17 cellular contexts compared by ENCODE assay signal in the genomic region with DNA sequence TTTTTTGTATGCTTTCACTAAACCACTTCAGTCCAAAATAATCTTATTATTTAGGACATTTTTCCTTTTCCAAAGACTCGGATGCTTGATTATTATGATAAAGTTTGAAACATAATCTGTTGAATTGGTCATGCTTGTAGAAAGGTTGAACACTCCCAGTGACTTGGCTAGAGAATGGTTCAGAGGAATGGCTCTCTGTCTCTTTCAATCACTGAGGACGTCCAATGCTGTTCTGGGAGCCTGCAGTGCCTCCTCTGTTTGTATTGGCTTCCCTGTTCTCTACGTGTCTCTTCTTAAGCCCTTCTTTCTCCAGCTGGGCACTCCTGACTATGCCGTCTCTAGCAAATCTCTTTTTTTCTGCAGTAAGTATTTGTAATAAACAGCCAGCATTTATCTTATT.
A peak's percentile ranks its signal among the peaks of the same experiment; 100 is the strongest.
DNase-seq lines count a peak whose midpoint lies in the region; ATAC-seq and TF ChIP-seq lines count a peak whose summit lies in the region.
"Had no signal": no experiment of that assay in that cellular context is flagged by ENCODE, and none has a peak within 500 bp of the region (broad histone marks: within the 10 kb centered on the region; RNA-seq: fewer than 3 reads in every experiment).

No MANE protein-coding gene starts in this region.

- no peak overlapping the region for H2AK9ac ChIP-seq in IMR-90 (replicated peaks; ENCODE audit: low read depth, low read length, poor library complexity)

- no CpG with 5 or more reads among the region's 4 CpGs for WGBS in IMR-90 (ENCODE audit: extremely low coverage in 2 of 2, insufficient read length in 1 of 2), 2 experiments

- no peaks in the 10 kb centered on the region for H3K9me3 ChIP-seq in IMR-90 (ENCODE audit: control insufficient read depth, insufficient read depth, low read length)
- H3K9me3 ChIP-seq: BE2C, BLaER1, Caco-2 had no signal

- no peak overlapping the region for H3K9ac ChIP-seq in IMR-90 (ENCODE audit: low read depth, low read length)
- H3K9ac ChIP-seq: BLaER1 had no signal

- H3K9me3 Mint-ChIP-seq in CD14-positive monocyte = peaks cover 0 to 4% (median 0%) of the 10 kb centered on the region in 7 donors
- H3K9me3 Mint-ChIP-seq: CD4-positive, alpha-beta T cell; CD8-positive, alpha-beta T cell had no signal

- dilution Hi-C loops in IMR-90 (cut with HindIII; ENCODE audit: low sequenced_read_pairs, unreplicated experiment) = no loop called here

- no peak overlapping the region for H3K27ac ChIP-seq in IMR-90 (ENCODE audit: insufficient read depth, low read length)
- H3K27ac ChIP-seq: BLaER1 had no signal

- no peaks in the 10 kb centered on the region for H3K9me1 ChIP-seq in IMR-90 (ENCODE audit: insufficient read depth, low read length)

- no peak overlapping the region for H4K91ac ChIP-seq in IMR-90 (ENCODE audit: insufficient read depth, low read depth, low read length)

- no peak overlapping the region for H4K5ac ChIP-seq in IMR-90 (ENCODE audit: low read depth, low read length)

- no peak overlapping the region for H3K14ac ChIP-seq in IMR-90 (replicated peaks; ENCODE audit: low read depth, low read length)

- no peak overlapping the region for H3K4me2 ChIP-seq in IMR-90 (ENCODE audit: low read depth, low read length)
- H3K4me2 ChIP-seq: BLaER1 had no signal

- H3K36me3 ChIP-seq in IMR-90 (ENCODE audit: control insufficient read depth, insufficient read depth, low read length) = no peaks in the 10 kb centered on the region
- H3K36me3 ChIP-seq: BE2C, BLaER1 had no signal

- H4K8ac ChIP-seq in IMR-90 (ENCODE audit: low read depth in 2 of 2, low read length in 2 of 2) = no peak overlapping the region

- H3K27me3 Mint-ChIP-seq in CD14-positive monocyte (ENCODE audit: low read depth in 3 of 3) = peaks cover 0 to 5% (median 0%) of the 10 kb centered on the region in 3 donors

- H2BK5ac ChIP-seq in IMR-90 (ENCODE audit: low read depth, low read length, poor library complexity, severe bottlenecking) = no peak overlapping the region

- no peak for TF ChIP-seq POLR2A in IMR-90 (IDR thresholded peaks at IDR 0.05; ENCODE audit: low read depth, low read length)

- no TSS peak for BruUV-seq in IMR-90 (replicated peaks; lab: Mats Ljungman, UMichigan)

- DNase-seq in IMR-90 (no peak), dedifferentiated amniotic fluid mesenchymal stem cell (ENCODE audit: extremely low spot score) (peak; percentile 93), fibroblast of peridontal ligament (ENCODE audit: extremely low read depth) (peak; percentile 18), CD14-positive monocyte (ENCODE audit: low spot score) (no peak), NCI-H2171 treated with DMSO at 0.1 percent for 48 hours (lab: John Stamatoyannopoulos, UW) (no peak), NCI-H524 (lab: John Stamatoyannopoulos, UW) (no peak)
- DNase-seq: 8988T; BE2C; C1 segment of cervical spinal cord; Caco-2; Calu3; CD4-positive, alpha-beta T cell; CD8-positive, alpha-beta T cell; DMS79 treated with DMSO at 0.1 percent for 48 hours; GF-D8 had no signal

- no peaks in the 10 kb centered on the region for H3K36me3 Mint-ChIP-seq in CD14-positive monocyte
- H3K36me3 Mint-ChIP-seq: CD8-positive, alpha-beta T cell had no signal

- no peak overlapping the region for H3K27ac Mint-ChIP-seq in CD14-positive monocyte
- H3K27ac Mint-ChIP-seq: CD4-positive, alpha-beta T cell; CD8-positive, alpha-beta T cell had no signal

- H2BK20ac ChIP-seq in IMR-90 (ENCODE audit: low read depth, low read length) = 0 out of 2 replicates have a peak overlapping the region, but pooled peaks have one; percentile 20

- H3K4me1 Mint-ChIP-seq in CD14-positive monocyte = no peaks in the 10 kb centered on the region

- peak overlapping the region; percentile 56; the same call in 1 of the 2 replicates for H2AK5ac ChIP-seq in IMR-90 (ENCODE audit: low read depth, low read length)

- H3K18ac ChIP-seq in IMR-90 (ENCODE audit: low read depth, low read length) = no peak overlapping the region; the same call in 1 of the 2 replicates

- H2AFZ ChIP-seq in IMR-90 (replicated peaks; ENCODE audit: low read length, poor library complexity) = no peak overlapping the region

- intact Hi-C loops in IMR-90 (cut with micrococcal nuclease) (loop anchor here (10.0 kb wide), 1 partner anchor 923 kb away; a partner anchor contains a TSS), CD14-positive monocyte (cut with micrococcal nuclease) (no loop called here)

- H3K56ac ChIP-seq in IMR-90 (ENCODE audit: extremely low read depth, insufficient read depth, low read length) = no peak overlapping the region

- ATAC-seq in IMR-90 (ENCODE audit: low read depth) (no peak), GM21619 (IDR thresholded peaks at IDR 0.05; ENCODE audit: unreplicated experiment) (no peak)
- ATAC-seq: CD8-positive, alpha-beta T cell had no signal

- no peak for TF ChIP-seq CTCF in IMR-90 (conservative IDR thresholded peaks at IDR 0.05; ENCODE audit: low read depth, low read length)
- no peak for TF ChIP-seq CTCF in CD14-positive monocyte (IDR thresholded peaks at IDR 0.05)

- no peaks in the 10 kb centered on the region for H4K20me1 ChIP-seq in IMR-90 (ENCODE audit: insufficient read depth, low read length)
- H4K20me1 ChIP-seq: BLaER1 had no signal

- no peak overlapping the region for H3K4me3 ChIP-seq in IMR-90 (ENCODE audit: insufficient read depth, low read depth, low read length)
- H3K4me3 ChIP-seq: BLaER1 had no signal

- no peak overlapping the region for H2BK120ac ChIP-seq in IMR-90 (ENCODE audit: low read depth, low read length)

- no peak overlapping the region for H3K23ac ChIP-seq in IMR-90 (ENCODE audit: low read depth, low read length)

- CTCF ChIA-PET in IMR-90 (lab: Yijun Ruan, JAX) = no interaction called here

- H3K4me3 Mint-ChIP-seq in CD14-positive monocyte = no peak overlapping the region
- H3K4me3 Mint-ChIP-seq: CD4-positive, alpha-beta T cell; CD8-positive, alpha-beta T cell had no signal

- H3K27me3 ChIP-seq in IMR-90 (ENCODE audit: control insufficient read depth, insufficient read depth, low read length) = no peaks in the 10 kb centered on the region
- H3K27me3 ChIP-seq: BE2C, BLaER1 had no signal

- POLR2A ChIA-PET in IMR-90 (lab: Charles Lee; ENCODE audit: unreplicated experiment) = no interaction called here

- in situ Hi-C loops in IMR-90 (cut with MboI; ENCODE audit: low sequenced_read_pairs) = no loop called here

- H3K4ac ChIP-seq in IMR-90 (ENCODE audit: low read depth, low read length) = 0 out of 2 replicates have a peak overlapping the region, but pooled peaks have one; percentile 15

- peaks cover 12% of the 10 kb centered on the region; the same call in 1 of the 2 replicates for H3K4me1 ChIP-seq in IMR-90 (ENCODE audit: control insufficient read depth, insufficient read depth, low read length)
- H3K4me1 ChIP-seq: BE2C, BLaER1 had no signal

- peak overlapping the region; percentile 54; the same call in 2 of the 3 replicates for H2BK15ac ChIP-seq in IMR-90 (ENCODE audit: low read depth, low read length)

- no peaks in the 10 kb centered on the region for H3K79me1 ChIP-seq in IMR-90 (ENCODE audit: low read depth in 1 of 2, low read length in 2 of 2)

- TF ChIP-seq RAD21 in IMR-90 (IDR thresholded peaks at IDR 0.05; ENCODE audit: low read length) = no peak

TF ChIP-seq in IMR-90, 13 proteins besides CTCF, POLR2A, EP300 and RAD21:
- no peak for TF ChIP-seq BHLHE40 (IDR thresholded peaks at IDR 0.05; ENCODE audit: low read depth, low read length)
- no peak for TF ChIP-seq RFX5 (IDR thresholded peaks at IDR 0.05; ENCODE audit: low read depth, low read length)
- no peak for TF ChIP-seq MAFK (IDR thresholded peaks at IDR 0.05; ENCODE audit: low read depth, low read length)
- TF ChIP-seq MAZ (IDR thresholded peaks at IDR 0.05; ENCODE audit: borderline replicate concordance, low read depth, low read length) = no peak
- TF ChIP-seq CEBPB (IDR thresholded peaks at IDR 0.05; ENCODE audit: low read depth, low read length) = no peak

Comparison
In these comparisons a context has a peak if more than half of its experiments do, and no peak if none do; other contexts are left out.
1. DNase-seq: peak in dedifferentiated amniotic fluid mesenchymal stem cell (single experiment) and fibroblast of peridontal ligament (single experiment); none in IMR-90 (single experiment), CD14-positive monocyte (single experiment), NCI-H2171 treated with DMSO at 0.1 percent for 48 hours (single experiment) and NCI-H524 (0 of 2).